ENCODE assay signal across 8 cellular contexts in the genomic region with DNA sequence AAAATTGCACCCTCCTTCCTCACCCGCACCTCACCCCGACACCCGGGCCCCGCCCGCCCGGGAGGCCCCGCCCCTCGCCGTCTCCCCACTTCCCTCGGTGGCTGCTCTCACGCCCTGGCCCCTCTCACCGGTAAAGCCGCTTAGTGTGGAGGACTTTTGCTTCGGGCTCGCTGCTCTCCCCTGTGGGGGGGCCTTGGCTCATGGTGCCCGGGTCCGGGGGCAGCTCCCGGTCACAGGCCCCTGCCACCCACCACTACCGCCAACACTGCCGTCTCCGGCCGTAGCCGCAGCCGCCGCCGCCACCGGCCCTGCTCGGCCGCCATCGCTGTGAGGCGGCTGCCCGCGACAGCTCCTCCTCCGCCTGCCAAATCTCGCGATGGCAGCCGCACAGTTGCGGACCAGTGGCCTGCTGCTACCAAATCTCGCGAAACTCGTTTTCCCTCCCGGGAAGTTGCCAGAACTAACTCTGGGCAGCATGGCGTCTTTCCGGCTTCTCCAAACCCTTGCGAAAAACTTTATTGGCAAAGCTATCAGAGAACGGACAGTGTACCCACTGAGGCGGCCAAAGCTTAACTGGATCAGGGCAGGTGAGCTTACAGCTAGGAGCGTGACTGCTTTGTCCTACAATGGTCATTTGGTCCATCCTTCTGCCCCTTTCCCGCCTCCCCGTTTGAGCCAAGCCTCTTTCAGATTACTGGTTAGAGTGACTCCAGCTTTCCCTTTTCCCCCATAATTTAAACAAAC. TPM values are rescaled to one million over a fixed set of nuclear protein-coding genes. Genes with fewer than 3 reads are reported as not detected.
DNase-seq lines count a peak whose midpoint lies in the region; ATAC-seq and TF ChIP-seq lines count a peak whose summit lies in the region.

A gene with protein sequence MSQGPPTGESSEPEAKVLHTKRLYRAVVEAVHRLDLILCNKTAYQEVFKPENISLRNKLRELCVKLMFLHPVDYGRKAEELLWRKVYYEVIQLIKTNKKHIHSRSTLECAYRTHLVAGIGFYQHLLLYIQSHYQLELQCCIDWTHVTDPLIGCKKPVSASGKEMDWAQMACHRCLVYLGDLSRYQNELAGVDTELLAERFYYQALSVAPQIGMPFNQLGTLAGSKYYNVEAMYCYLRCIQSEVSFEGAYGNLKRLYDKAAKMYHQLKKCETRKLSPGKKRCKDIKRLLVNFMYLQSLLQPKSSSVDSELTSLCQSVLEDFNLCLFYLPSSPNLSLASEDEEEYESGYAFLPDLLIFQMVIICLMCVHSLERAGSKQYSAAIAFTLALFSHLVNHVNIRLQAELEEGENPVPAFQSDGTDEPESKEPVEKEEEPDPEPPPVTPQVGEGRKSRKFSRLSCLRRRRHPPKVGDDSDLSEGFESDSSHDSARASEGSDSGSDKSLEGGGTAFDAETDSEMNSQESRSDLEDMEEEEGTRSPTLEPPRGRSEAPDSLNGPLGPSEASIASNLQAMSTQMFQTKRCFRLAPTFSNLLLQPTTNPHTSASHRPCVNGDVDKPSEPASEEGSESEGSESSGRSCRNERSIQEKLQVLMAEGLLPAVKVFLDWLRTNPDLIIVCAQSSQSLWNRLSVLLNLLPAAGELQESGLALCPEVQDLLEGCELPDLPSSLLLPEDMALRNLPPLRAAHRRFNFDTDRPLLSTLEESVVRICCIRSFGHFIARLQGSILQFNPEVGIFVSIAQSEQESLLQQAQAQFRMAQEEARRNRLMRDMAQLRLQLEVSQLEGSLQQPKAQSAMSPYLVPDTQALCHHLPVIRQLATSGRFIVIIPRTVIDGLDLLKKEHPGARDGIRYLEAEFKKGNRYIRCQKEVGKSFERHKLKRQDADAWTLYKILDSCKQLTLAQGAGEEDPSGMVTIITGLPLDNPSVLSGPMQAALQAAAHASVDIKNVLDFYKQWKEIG (minus strand): TSS at position 347 of the 744 bp plus-strand sequence. CDS start 145 bp downstream, at position 202.

- peak within 1 kb of the TSS; percentile 99 for H3K4me3 Mint-ChIP-seq in endothelial cell (ENCODE audit: unreplicated experiment)

- peaks cover 62% of the 10 kb centered on the region for H3K79me2 ChIP-seq in OCI-LY3 (ENCODE audit: low read length)

- H3K9ac ChIP-seq in OCI-LY3 (ENCODE audit: low read length) = peak within 1 kb of the TSS; percentile 94

- peak within 1 kb of the TSS; percentile 96 for H3K4me2 ChIP-seq in OCI-LY3 (ENCODE audit: low read length)

- H3K27me3 ChIP-seq in OCI-LY3 (ENCODE audit: low read depth, low read length) = no peaks in the 10 kb centered on the region

- H3K9me3 Mint-ChIP-seq in endothelial cell (ENCODE audit: unreplicated experiment) = no peaks in the 10 kb centered on the region

- H3K9me3 ChIP-seq in OCI-LY3 (ENCODE audit: insufficient read depth, low read length) = no peaks in the 10 kb centered on the region

- ATAC-seq in GM21515 (IDR thresholded peaks at IDR 0.05; ENCODE audit: unreplicated experiment) = peak; percentile 73

- peaks cover 21% of the 10 kb centered on the region for H3K4me1 Mint-ChIP-seq in endothelial cell (ENCODE audit: unreplicated experiment)

- H3K27ac ChIP-seq in OCI-LY3 (ENCODE audit: low read length) = peak within 1 kb of the TSS; percentile 67

- H3K4me1 ChIP-seq in OCI-LY3 (ENCODE audit: low read length) = peaks cover 19% of the 10 kb centered on the region

- H3K36me3 Mint-ChIP-seq in endothelial cell (ENCODE audit: low read depth, unreplicated experiment) = peaks cover 12% of the 10 kb centered on the region

- peaks cover 3% of the 10 kb centered on the region for H3K27me3 Mint-ChIP-seq in endothelial cell (ENCODE audit: unreplicated experiment)

- no peak for TF ChIP-seq CTCF in OCI-LY3 (IDR thresholded peaks at IDR 0.05; ENCODE audit: low read depth, low read length)
- no peak for TF ChIP-seq CTCF in endothelial cell (IDR thresholded peaks at IDR 0.05; ENCODE audit: unreplicated experiment)

- peaks cover 24% of the 10 kb centered on the region for H3K36me3 ChIP-seq in OCI-LY3 (replicated peaks; ENCODE audit: low read depth, low read length)

- peak; percentile 99 for DNase-seq in D341Med (ENCODE audit: low spot score)
- peak; percentile 96 for DNase-seq in HuH-7 (ENCODE audit: low spot score)
- DNase-seq in activated CD8-positive, alpha-beta memory T cell treated with anti-CD3 and anti-CD28 coated beads, Interleukin-2, amount 50 U/mL, for 48 hours = peak; percentile 94
- peak; percentile 95 for DNase-seq in endothelial cell (ENCODE audit: low spot score)
- DNase-seq in midbrain (lab: John Stamatoyannopoulos, UW) = peak; percentile 97
- DNase-seq in stimulated activated CD8-positive, alpha-beta memory T cell treated with anti-CD3 and anti-CD28 coated beads, Interleukin-2, amount 100 ng/mL, for 1 hour (ENCODE audit: low read depth in 2 of 2) = peak; percentile 83 to 90

- H3K4me3 ChIP-seq in OCI-LY3 (ENCODE audit: low read length) = peak within 1 kb of the TSS; percentile 88

- H4K20me1 ChIP-seq in OCI-LY3 (ENCODE audit: insufficient read depth, low read length) = peaks cover 5% of the 10 kb centered on the region

- peak within 1 kb of the TSS; percentile 92 for H3K27ac Mint-ChIP-seq in endothelial cell (ENCODE audit: unreplicated experiment)

- H2AFZ ChIP-seq in OCI-LY3 (ENCODE audit: low read depth, low read length) = peak within 1 kb of the TSS; percentile 87

RNA-seq across cellular contexts. Expression of the gene that starts here (rescaled TPM):
- 75.2 TPM for total RNA-seq in endothelial cell (ENCODE audit: unreplicated experiment)

Comparison
In these comparisons a context has a peak if more than half of its experiments do, and no peak if none do; other contexts are left out.
1. Peak in every context shown above with its lines: DNase-seq, ATAC-seq, H3K4me3 ChIP-seq and H3K27ac ChIP-seq.